In genomic region chr3:52487050-52487787, GRCh38 we compare ENCODE assay signal across 26 cellular contexts. TPM values are rescaled to one million over a fixed set of nuclear protein-coding genes. Genes with fewer than 3 reads are reported as not detected.
DNase-seq lines count a peak whose midpoint lies in the region; ATAC-seq and TF ChIP-seq lines count a peak whose summit lies in the region.
"Had no signal": no experiment of that assay in that cellular context is flagged by ENCODE, and none has a peak within 500 bp of the region (broad histone marks: within the 10 kb centered on the region; RNA-seq: fewer than 3 reads in every experiment).

No MANE protein-coding gene starts in this region.

- H3K4me2 ChIP-seq in IMR-90 (ENCODE audit: low read depth, low read length) (no peak overlapping the region), mammary epithelial cell (ENCODE audit: insufficient read depth, low read depth, low read length) (no peak overlapping the region)
- H3K4me2 ChIP-seq: GM23338, SK-N-SH had no signal

- H2BK20ac ChIP-seq in IMR-90 (ENCODE audit: low read depth, low read length), result no peak overlapping the region

- H2AK9ac ChIP-seq in IMR-90 (replicated peaks; ENCODE audit: low read depth, low read length, poor library complexity), result peak overlapping the region; percentile 47

- H3K14ac ChIP-seq in IMR-90 (replicated peaks; ENCODE audit: low read depth, low read length), result no peak overlapping the region

- H3K56ac ChIP-seq in IMR-90 (ENCODE audit: extremely low read depth, insufficient read depth, low read length), result no peak overlapping the region

- TF ChIP-seq POLR2A in IMR-90 (IDR thresholded peaks at IDR 0.05; ENCODE audit: low read depth, low read length) (no peak), spleen (IDR thresholded peaks at IDR 0.05) (no peak)

- BruUV-seq in IMR-90 (replicated peaks; lab: Mats Ljungman, UMichigan) (no TSS peak), mammary epithelial cell (replicated peaks; lab: Mats Ljungman, UMichigan) (no TSS peak)

- peaks cover 21% of the 10 kb centered on the region for H4K20me1 ChIP-seq in IMR-90 (ENCODE audit: insufficient read depth, low read length)
- no peaks in the 10 kb centered on the region for H4K20me1 ChIP-seq in mammary epithelial cell (ENCODE audit: insufficient read depth, low read length)

- H3K79me2 ChIP-seq in mammary epithelial cell (ENCODE audit: insufficient read depth, low read length), result no peaks in the 10 kb centered on the region

- peaks cover 81% of the 10 kb centered on the region for H3K36me3 ChIP-seq in IMR-90 (ENCODE audit: control insufficient read depth, insufficient read depth, low read length)
- peaks cover 0 to 99% (median 79%) of the 10 kb centered on the region in 6 donors for H3K36me3 ChIP-seq in spleen
- peaks cover 37% of the 10 kb centered on the region for H3K36me3 ChIP-seq in mammary epithelial cell (ENCODE audit: insufficient read depth, low read length)

- peaks cover 63% of the 10 kb centered on the region for H3K4me1 Mint-ChIP-seq in dendritic cell treated with granulocyte-macrophage colony-stimulating factor and Interleukin-4, amounts not matched to agents 40 ng/mL and 50 ng/mL, for 4 days (ENCODE audit: low read depth)
- H3K4me1 Mint-ChIP-seq in activated naive CD4-positive, alpha-beta T cell treated with anti-CD3 and anti-CD28 coated beads for 36 hours (ENCODE audit: low read depth), result no peaks in the 10 kb centered on the region
- H3K4me1 Mint-ChIP-seq: GM23338 had no signal

- H3K4me3 ChIP-seq in IMR-90 (ENCODE audit: insufficient read depth, low read depth, low read length) (no peak overlapping the region), spleen (no peak overlapping the region), mammary epithelial cell (replicated peaks in 1 of 3; ENCODE audit: insufficient read depth in 1 of 3, low read depth in 2 of 3, low read length in 3 of 3) (no peak overlapping the region)
- H3K4me3 ChIP-seq: GM23338 had no signal

- peaks cover 100% of the 10 kb centered on the region for H3K36me3 Mint-ChIP-seq in dendritic cell treated with granulocyte-macrophage colony-stimulating factor and Interleukin-4, amounts not matched to agents 40 ng/mL and 50 ng/mL, for 4 days (ENCODE audit: low read depth)
- H3K36me3 Mint-ChIP-seq in activated naive CD4-positive, alpha-beta T cell treated with anti-CD3 and anti-CD28 coated beads for 36 hours (ENCODE audit: low read depth), result peaks cover 7% of the 10 kb centered on the region

- no peak overlapping the region for H3K27ac ChIP-seq in IMR-90 (ENCODE audit: insufficient read depth, low read length)
- no peak overlapping the region for H3K27ac ChIP-seq in spleen
- no peak overlapping the region for H3K27ac ChIP-seq in mammary epithelial cell (ENCODE audit: insufficient read depth, low read depth, low read length)

- DNase-seq in IMR-90 (no peak), spleen (peak; percentile 64), G401 (ENCODE audit: low spot score) (no peak), mammary epithelial cell (no peak)
- DNase-seq in activated naive CD4-positive, alpha-beta T cell treated with anti-CD3 and anti-CD28 coated beads for 36 hours, result no peak
- DNase-seq: BE2C; CD4-positive, alpha-beta T cell; COR-L47; DMS 273 treated with DMSO at 0.1 percent for 48 hours; DMS79 treated with DMSO at 0.1 percent for 48 hours; HCEC 1CT; Karpas-422; NCI-H1694; NCI-H2081; NCI-H2171; NCI-H345; NCI-H524; NCI-H774; NK-92 treated with Interleukin-12 subunit alpha and Interleukin-12 subunit beta, amount 100 ng/mL, for 24 hours; SIG-M5; SK-N-SH had no signal

- H3K9me3 ChIP-seq in IMR-90 (ENCODE audit: control insufficient read depth, insufficient read depth, low read length) (no peaks in the 10 kb centered on the region), spleen (no peaks in the 10 kb centered on the region), mammary epithelial cell (replicated peaks; ENCODE audit: insufficient read depth, low read length) (no peaks in the 10 kb centered on the region)
- H3K9me3 ChIP-seq: BE2C, SK-N-SH had no signal

- no peaks in the 10 kb centered on the region for H3K9me3 Mint-ChIP-seq in dendritic cell treated with granulocyte-macrophage colony-stimulating factor and Interleukin-4, amounts not matched to agents 40 ng/mL and 50 ng/mL, for 4 days
- no peaks in the 10 kb centered on the region for H3K9me3 Mint-ChIP-seq in activated naive CD4-positive, alpha-beta T cell treated with anti-CD3 and anti-CD28 coated beads for 36 hours
- H3K9me3 Mint-ChIP-seq: CD4-positive, alpha-beta T cell; GM23338 had no signal

- peaks cover 13% of the 10 kb centered on the region; the same call in 1 of the 2 replicates for H3K4me1 ChIP-seq in IMR-90 (ENCODE audit: control insufficient read depth, insufficient read depth, low read length)
- H3K4me1 ChIP-seq in spleen, result peaks cover 6 to 69% (median 37%) of the 10 kb centered on the region in 6 donors
- H3K4me1 ChIP-seq in mammary epithelial cell (ENCODE audit: insufficient read depth, low read length), result peaks cover 25% of the 10 kb centered on the region
- H3K4me1 ChIP-seq: BE2C had no signal

- H3K9ac ChIP-seq in IMR-90 (ENCODE audit: low read depth, low read length) (no peak overlapping the region), mammary epithelial cell (ENCODE audit: insufficient read depth, low read length) (no peak overlapping the region)
- H3K9ac ChIP-seq: SK-N-SH had no signal

- no peak overlapping the region for H4K5ac ChIP-seq in IMR-90 (ENCODE audit: low read depth, low read length)

- peak overlapping the region; percentile 11 for H3K27ac Mint-ChIP-seq in dendritic cell treated with granulocyte-macrophage colony-stimulating factor and Interleukin-4, amounts not matched to agents 40 ng/mL and 50 ng/mL, for 4 days
- no peak overlapping the region for H3K27ac Mint-ChIP-seq in activated naive CD4-positive, alpha-beta T cell treated with anti-CD3 and anti-CD28 coated beads for 36 hours
- H3K27ac Mint-ChIP-seq: CD4-positive, alpha-beta T cell; GM23338 had no signal

- H3K4ac ChIP-seq in IMR-90 (ENCODE audit: low read depth, low read length), result no peak overlapping the region

- ATAC-seq in IMR-90 (ENCODE audit: low read depth), result no peak
- ATAC-seq: GM23338 had no signal

- no peak overlapping the region for H3K18ac ChIP-seq in IMR-90 (ENCODE audit: low read depth, low read length)

- H3K4me3 Mint-ChIP-seq in dendritic cell treated with granulocyte-macrophage colony-stimulating factor and Interleukin-4, amounts not matched to agents 40 ng/mL and 50 ng/mL, for 4 days, result no peak overlapping the region
- H3K4me3 Mint-ChIP-seq in activated naive CD4-positive, alpha-beta T cell treated with anti-CD3 and anti-CD28 coated beads for 36 hours, result no peak overlapping the region
- H3K4me3 Mint-ChIP-seq: CD4-positive, alpha-beta T cell; GM23338 had no signal

- 95% methylated on average over 27 of the region's 31 CpGs; no CpG with 5 or more reads in 1 of the 2 experiments for WGBS in IMR-90 (ENCODE audit: extremely low coverage in 2 of 2, insufficient read length in 1 of 2), 2 experiments
- WGBS in spleen, 5 donors, result 86 to 92% (median 89%) methylated on average over 30 to 31 of the region's 31 CpGs
- WGBS in mammary epithelial cell (ENCODE audit: low coverage, missing lambda C conversion rate), result 98% methylated on average over 16 of the region's 31 CpGs

- TF ChIP-seq RAD21 in IMR-90 (IDR thresholded peaks at IDR 0.05; ENCODE audit: low read length), result no peak

- no peak for TF ChIP-seq CTCF in IMR-90 (conservative IDR thresholded peaks at IDR 0.05; ENCODE audit: low read depth, low read length)
- TF ChIP-seq CTCF in spleen (IDR thresholded peaks at IDR 0.05 in 8 of 11, conservative IDR thresholded peaks at IDR 0.05 in 3 of 11), result no peak
- no peak for TF ChIP-seq CTCF in mammary epithelial cell (conservative IDR thresholded peaks at IDR 0.05 in 1 of 2, IDR thresholded peaks at IDR 0.05 in 1 of 2; ENCODE audit: extremely low read depth in 1 of 2, insufficient read depth in 1 of 2, low read depth in 1 of 2, low read length in 2 of 2)

- H3K79me1 ChIP-seq in IMR-90 (ENCODE audit: low read depth in 1 of 2, low read length in 2 of 2), result peaks cover 4 to 47% of the 10 kb centered on the region in 2 experiments; a peak in 3 of 4 replicates

- H4K8ac ChIP-seq in IMR-90 (ENCODE audit: low read depth in 2 of 2, low read length in 2 of 2), result no peak overlapping the region

- H3K27me3 Mint-ChIP-seq in dendritic cell treated with granulocyte-macrophage colony-stimulating factor and Interleukin-4, amounts not matched to agents 40 ng/mL and 50 ng/mL, for 4 days, result no peaks in the 10 kb centered on the region
- no peaks in the 10 kb centered on the region for H3K27me3 Mint-ChIP-seq in activated naive CD4-positive, alpha-beta T cell treated with anti-CD3 and anti-CD28 coated beads for 36 hours (ENCODE audit: low read depth)
- H3K27me3 Mint-ChIP-seq: CD4-positive, alpha-beta T cell had no signal

- H2AK5ac ChIP-seq in IMR-90 (ENCODE audit: low read depth, low read length), result no peak overlapping the region

- intact Hi-C loops in IMR-90 (cut with micrococcal nuclease), result no loop called here
- intact Hi-C loops in dendritic cell treated with granulocyte-macrophage colony-stimulating factor and Interleukin-4, amounts not matched to agents 40 ng/mL and 50 ng/mL, for 4 days (cut with micrococcal nuclease), result no loop called here
- intact Hi-C loops in spleen (cut with DNase I; ENCODE audit: low total_unique reads), result no loop called here
- intact Hi-C loops in activated naive CD4-positive, alpha-beta T cell treated with anti-CD3 and anti-CD28 coated beads for 36 hours (cut with micrococcal nuclease), result no loop called here
- intact Hi-C loops in mammary epithelial cell (cut with micrococcal nuclease), result no loop called here

- no peak overlapping the region for H2BK120ac ChIP-seq in IMR-90 (ENCODE audit: low read depth, low read length)

- CTCF ChIA-PET in IMR-90 (lab: Yijun Ruan, JAX) (no interaction called here), mammary epithelial cell (lab: Charles Lee; ENCODE audit: low non-redundant PET) (no interaction called here)
- CTCF ChIA-PET in activated naive CD4-positive, alpha-beta T cell treated with anti-CD3 and anti-CD28 coated beads for 36 hours (lab: Charles Lee), result no interaction called here

- in situ Hi-C loops in IMR-90 (cut with MboI; ENCODE audit: low sequenced_read_pairs) (no loop called here), G401 (cut with HindIII; ENCODE audit: low sequenced_read_pairs) (loop anchor here (10.0 kb wide), 1 partner anchor 158 kb away; no protein-coding TSS in a partner anchor), mammary epithelial cell (cut with MboI; ENCODE audit: low sequenced_read_pairs in 2 of 2) (no loop called here)

- dilution Hi-C loops in IMR-90 (cut with HindIII; ENCODE audit: low sequenced_read_pairs, unreplicated experiment), result no loop called here
- dilution Hi-C loops in mammary epithelial cell (cut with HindIII; ENCODE audit: low sequenced_read_pairs), result no loop called here

- H2BK15ac ChIP-seq in IMR-90 (ENCODE audit: low read depth, low read length), result no peak overlapping the region

- no peak overlapping the region for H4K91ac ChIP-seq in IMR-90 (ENCODE audit: insufficient read depth, low read depth, low read length)

- no peaks in the 10 kb centered on the region for H3K27me3 ChIP-seq in IMR-90 (ENCODE audit: control insufficient read depth, insufficient read depth, low read length)
- no peaks in the 10 kb centered on the region for H3K27me3 ChIP-seq in spleen (replicated peaks in 1 of 7)
- no peaks in the 10 kb centered on the region for H3K27me3 ChIP-seq in mammary epithelial cell (ENCODE audit: insufficient read depth, low read length)
- H3K27me3 ChIP-seq: BE2C had no signal

- H3K23ac ChIP-seq in IMR-90 (ENCODE audit: low read depth, low read length), result no peak overlapping the region

- POLR2A ChIA-PET in IMR-90 (lab: Charles Lee; ENCODE audit: unreplicated experiment), result interaction anchor here (0.6 kb wide), 1 partner anchor 193 kb away, joined by 4 read pairs; no protein-coding TSS in a partner anchor

- H3K9me1 ChIP-seq in IMR-90 (ENCODE audit: insufficient read depth, low read length), result peaks cover 14% of the 10 kb centered on the region; the same call in 1 of the 2 replicates

- no peak overlapping the region for H2BK5ac ChIP-seq in IMR-90 (ENCODE audit: low read depth, low read length, poor library complexity, severe bottlenecking)

- H2AFZ ChIP-seq in IMR-90 (replicated peaks; ENCODE audit: low read length, poor library complexity), result peak overlapping the region; percentile 25
- no peak overlapping the region for H2AFZ ChIP-seq in mammary epithelial cell (ENCODE audit: low read depth, low read length)
- H2AFZ ChIP-seq: GM23338 had no signal

RNA-seq across cellular contexts. Expression of gene STAB1, which starts 7.9 kb away (rescaled TPM):
- total RNA-seq in IMR-90 (2012; rRNA removed) (not detected in 2 replicates), spleen (1,000 to 10,000 TPM in 1 of 7 donors, 100 to 1,000 TPM in 6; 351 to 1,070 (median 406) TPM), mammary epithelial cell (under 1 TPM in 1 of 2 donors, not detected in 1; 0.17 TPM)
- polyA plus RNA-seq in IMR-90 (2012; rRNA removed) (0.04 TPM in 1 of 2 replicates, not detected in the other), spleen (1,000 to 10,000 TPM in 2 of 3 donors, 100 to 1,000 TPM in 1; 287 to 1,994 (median 1,275) TPM), mammary epithelial cell (0.02 TPM)
- polyA plus RNA-seq in IMR-90 (2012; cell fraction: cytosol; rRNA removed), result 0.04 TPM in 1 of 2 replicates, not detected in the other
- polyA plus RNA-seq in IMR-90 (2012; cell fraction: nucleus; rRNA removed; ENCODE audit: low replicate concordance), result 0.24 and 0.60 TPM in 2 replicates
- total RNA-seq in activated naive CD4-positive, alpha-beta T cell treated with anti-CD3 and anti-CD28 coated beads for 36 hours, result under 1 TPM; 0.10 to 0.17 TPM
- total RNA-seq in G401 (2014; rRNA removed; shearing (Covaris generic)), result not detected in 2 replicates
- polyA minus RNA-seq in mammary epithelial cell, result not detected
- total RNA-seq: HT1080, M059J had no signal

RNA-seq across cellular contexts. Expression of gene NISCH, which starts 31.8 kb away (rescaled TPM):
- total RNA-seq in IMR-90 (2012; rRNA removed) (34.2 and 36.9 TPM in 2 replicates), spleen (10 to 100 TPM; 72.5 to 92.7 (median 86.2) TPM), mammary epithelial cell (100 to 1,000 TPM in 1 of 2 donors, 10 to 100 TPM in 1; 79.7 to 123 TPM)
- polyA plus RNA-seq in IMR-90 (2012; rRNA removed) (86.0 and 92.2 TPM in 2 replicates), spleen (10 to 100 TPM; 18.9 to 45.1 (median 41.7) TPM), mammary epithelial cell (43.9 TPM)
- 37.7 and 53.7 TPM in 2 replicates for polyA plus RNA-seq in IMR-90 (2012; cell fraction: cytosol; rRNA removed)
- polyA plus RNA-seq in IMR-90 (2012; cell fraction: nucleus; rRNA removed; ENCODE audit: low replicate concordance), result 524 and 765 TPM in 2 replicates
- 10 to 100 TPM; 50.4 to 52.5 TPM for total RNA-seq in activated naive CD4-positive, alpha-beta T cell treated with anti-CD3 and anti-CD28 coated beads for 36 hours
- total RNA-seq in G401 (2014; rRNA removed; shearing (Covaris generic)), result 25.5 and 28.9 TPM in 2 replicates
- polyA minus RNA-seq in mammary epithelial cell, result 103 TPM

RNA-seq across cellular contexts. Expression of gene TNNC1, which starts 33.4 kb away (rescaled TPM):
- total RNA-seq in IMR-90 (2012; rRNA removed) (1.1 and 1.3 TPM in 2 replicates), spleen (1 to 10 TPM in 6 of 7 donors, under 1 TPM in 1; 0.74 to 2.2 (median 1.6) TPM), mammary epithelial cell (under 1 TPM; 0.33 to 0.85 TPM)
- polyA plus RNA-seq in IMR-90 (2012; rRNA removed) (4.0 and 4.6 TPM in 2 replicates), spleen (1 to 10 TPM; 2.2 to 5.8 (median 4.4) TPM), mammary epithelial cell (0.15 TPM)
- 1.8 and 2.3 TPM in 2 replicates for polyA plus RNA-seq in IMR-90 (2012; cell fraction: cytosol; rRNA removed)
- polyA plus RNA-seq in IMR-90 (2012; cell fraction: nucleus; rRNA removed; ENCODE audit: low replicate concordance), result 3.4 and 6.2 TPM in 2 replicates
- total RNA-seq in activated naive CD4-positive, alpha-beta T cell treated with anti-CD3 and anti-CD28 coated beads for 36 hours, result 1 to 10 TPM; 7.2 to 7.6 TPM
- 86.7 and 117 TPM in 2 replicates for total RNA-seq in G401 (2014; rRNA removed; shearing (Covaris generic))
- not detected for polyA minus RNA-seq in mammary epithelial cell
- total RNA-seq: A673, HT1080, M059J had no signal

RNA-seq across cellular contexts. Expression of gene SEMA3G, which starts 42.3 kb away (rescaled TPM):
- not detected in 2 replicates for total RNA-seq in IMR-90 (2012; rRNA removed)
- 0.04 and 0.07 TPM in 2 replicates for polyA plus RNA-seq in IMR-90 (2012; rRNA removed)
- 0.01 and 0.07 TPM in 2 replicates for polyA plus RNA-seq in IMR-90 (2012; cell fraction: cytosol; rRNA removed)
- polyA plus RNA-seq in IMR-90 (2012; cell fraction: nucleus; rRNA removed; ENCODE audit: low replicate concordance), result 0.01 and 0.03 TPM in 2 replicates
- 10 to 100 TPM in 5 of 7 donors, 1 to 10 TPM in 2; 7.9 to 20.2 (median 10.8) TPM for total RNA-seq in spleen
- polyA plus RNA-seq in spleen, result 1 to 10 TPM; 1.0 to 7.8 (median 3.5) TPM
- not detected for total RNA-seq in activated naive CD4-positive, alpha-beta T cell treated with anti-CD3 and anti-CD28 coated beads for 36 hours
- 0.10 and 0.98 TPM in 2 replicates for total RNA-seq in G401 (2014; rRNA removed; shearing (Covaris generic))
- under 1 TPM; 0.45 to 0.50 TPM for total RNA-seq in mammary epithelial cell
- 0.24 TPM for polyA plus RNA-seq in mammary epithelial cell
- not detected for polyA minus RNA-seq in mammary epithelial cell
- total RNA-seq: A673 had no signal

RNA-seq across cellular contexts. Expression of gene NT5DC2, which starts 46.4 kb away (rescaled TPM):
- total RNA-seq in IMR-90 (2012; rRNA removed) (161 and 173 TPM in 2 replicates), spleen (10 to 100 TPM in 6 of 7 donors, 1 to 10 TPM in 1; 9.3 to 26.0 (median 12.0) TPM), mammary epithelial cell (10 to 100 TPM; 36.7 to 73.0 TPM)
- polyA plus RNA-seq in IMR-90 (2012; rRNA removed) (200 and 228 TPM in 2 replicates), spleen (10 to 100 TPM in 1 of 3 donors, 1 to 10 TPM in 2; 7.8 to 11.8 (median 7.9) TPM), mammary epithelial cell (88.7 TPM)
- 168 and 316 TPM in 2 replicates for polyA plus RNA-seq in IMR-90 (2012; cell fraction: cytosol; rRNA removed)
- polyA plus RNA-seq in IMR-90 (2012; cell fraction: nucleus; rRNA removed; ENCODE audit: low replicate concordance), result 247 and 500 TPM in 2 replicates
- total RNA-seq in activated naive CD4-positive, alpha-beta T cell treated with anti-CD3 and anti-CD28 coated beads for 36 hours, result 10 to 100 TPM; 20.4 to 20.8 TPM
- total RNA-seq in G401 (2014; rRNA removed; shearing (Covaris generic)), result 36.9 and 53.2 TPM in 2 replicates
- polyA minus RNA-seq in mammary epithelial cell, result 300 TPM

Comparison
In these comparisons a context has a peak if more than half of its experiments do, and no peak if none do; other contexts are left out.
1. RNA of gene STAB1, which starts 7.9 kb away (total RNA-seq): 351 to 1,070 TPM in spleen; 0.17 TPM in mammary epithelial cell, 0.10 to 0.17 TPM in activated naive CD4-positive, alpha-beta T cell treated with anti-CD3 and anti-CD28 coated beads for 36 hours, not detected in G401 and not detected in IMR-90; every median in the first group is over 100 times any median in the second.
2. RNA of gene TNNC1, which starts 33.4 kb away (total RNA-seq): 86.7 to 117 TPM in G401; 7.2 to 7.6 TPM in activated naive CD4-positive, alpha-beta T cell treated with anti-CD3 and anti-CD28 coated beads for 36 hours, 0.74 to 2.2 TPM in spleen, 1.1 to 1.3 TPM in IMR-90 and 0.33 to 0.85 TPM in mammary epithelial cell; every median in the first group is over 10 times any median in the second.